In the genomic region with DNA sequence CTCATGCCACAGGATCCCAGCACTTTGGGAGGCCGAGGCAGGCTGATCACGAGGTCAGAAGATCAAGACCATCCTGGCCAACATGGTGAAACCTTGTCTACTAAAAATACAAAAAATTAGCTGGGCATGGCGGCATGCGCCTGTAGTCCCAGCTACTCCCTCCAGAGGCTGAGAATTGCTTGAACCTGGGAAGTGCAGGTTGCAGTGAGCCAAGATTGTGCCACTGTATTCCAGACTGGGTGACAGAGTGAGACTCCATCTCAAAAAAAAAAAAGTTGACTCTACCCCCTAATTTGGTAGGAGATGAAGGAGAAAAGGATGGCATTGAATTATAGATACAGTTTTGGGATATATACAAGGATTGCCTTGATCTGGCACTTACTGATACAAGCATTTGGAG, we compare ENCODE assay signal across 7 cellular contexts. TPM values are rescaled to one million over a fixed set of nuclear protein-coding genes. Genes with fewer than 3 reads are reported as not detected.
DNase-seq lines count a peak whose midpoint lies in the region; ATAC-seq, FAIRE-seq and TF ChIP-seq lines count a peak whose summit lies in the region.
"Not testable (repeated sequence)": the region's sequence is repeated elsewhere in the genome, so short reads cannot be mapped to it uniquely, and the experiment has no call there.

No MANE protein-coding gene starts in this region.

- not testable (repeated sequence) for TF ChIP-seq POLR2A in HCT116 (IDR thresholded peaks at IDR 0.05; ENCODE audit: borderline replicate concordance, extremely low read depth, insufficient read depth, insufficient read length); GM12878 (IDR thresholded peaks at IDR 0.05; ENCODE audit: low read depth, low read length)

- FAIRE-seq in GM12878 (lab: Jason Lieb, UNC), result not testable (repeated sequence)

- H3K4me1 Mint-ChIP-seq in GM23338; central memory CD8-positive, alpha-beta T cell; endodermal cell; memory B cell: not testable (repeated sequence)

- not testable (repeated sequence) for H3K4me2 ChIP-seq in GM23338; HCT116 (ENCODE audit: low read length); GM12878 (ENCODE audit: control insufficient read depth, insufficient read depth)

- not testable (repeated sequence) for H3K27ac Mint-ChIP-seq in GM23338, endodermal cell
- H3K27ac Mint-ChIP-seq in central memory CD8-positive, alpha-beta T cell (ENCODE audit: low read depth), result peak overlapping the region; percentile 44
- peak overlapping the region; percentile 4 for H3K27ac Mint-ChIP-seq in memory B cell

- CTCF ChIA-PET in HCT116 (lab: Charles Lee); GM12878 (lab: Yijun Ruan, JAX): not testable (repeated sequence)

- H3F3A ChIP-seq in GM23338 (replicated peaks; ENCODE audit: low read depth), result not testable (repeated sequence)

- SMC1A ChIA-PET in GM12878 (lab: Charles Lee; ENCODE audit: uncharacterized antibody, unreplicated experiment), result interaction anchor here (0.7 kb wide), 1 partner anchor 215 kb away, joined by 3 read pairs; no protein-coding TSS in a partner anchor

- intact Hi-C loops in HCT116 (cut with micrococcal nuclease), result loop anchor here (10.0 kb wide), 1 partner anchor 206 kb away; no protein-coding TSS in a partner anchor
- intact Hi-C loops in GM12878 (cut with micrococcal nuclease; ENCODE audit: unreplicated experiment), result not testable (repeated sequence)

- H3K36me3 ChIP-seq in GM23338 (ENCODE audit: insufficient read depth), result peaks cover 14% of the 10 kb centered on the region
- H3K36me3 ChIP-seq in HCT116 (ENCODE audit: control insufficient read depth in 1 of 2, insufficient read depth in 2 of 2, low read length in 2 of 2), result peaks cover 9 to 18% of the 10 kb centered on the region in 2 experiments; a peak in 3 of 4 replicates
- not testable (repeated sequence) for H3K36me3 ChIP-seq in GM12878 (ENCODE audit: control insufficient read depth in 2 of 2, insufficient read depth in 2 of 2, low read length in 1 of 2)
- H3K36me3 ChIP-seq in endodermal cell (ENCODE audit: control insufficient read depth, insufficient read depth, low read length), result peaks cover 36% of the 10 kb centered on the region

- peak; percentile 67 for ATAC-seq in GM23338
- ATAC-seq in HCT116, result peak; percentile 60
- 0 out of 3 replicates have a peak, but pooled peaks have one; percentile 14 for ATAC-seq in SK-N-SH treated with all-trans-retinoic acid at 6 μM for 48 hours
- peak; percentile 48 for ATAC-seq in GM12878
- ATAC-seq in central memory CD8-positive, alpha-beta T cell (replicated peaks; ENCODE audit: extremely low read depth, poor library complexity, severe bottlenecking); memory B cell (ENCODE audit: low read depth): not testable (repeated sequence)

- H3K9me2 ChIP-seq in GM23338 (ENCODE audit: insufficient read depth); HCT116 (ENCODE audit: insufficient read depth): not testable (repeated sequence)

- peak; percentile 27 to 28; a peak in 2 of 4 replicates for TF ChIP-seq CTCF in GM23338 (conservative IDR thresholded peaks at IDR 0.05; ENCODE audit: low read depth in 2 of 2)
- 0 out of 6 replicates have a peak, but pooled peaks of 2 of the 3 experiments have one; percentile 11 to 12 for TF ChIP-seq CTCF in HCT116 (IDR thresholded peaks at IDR 0.05 in 2 of 3, conservative IDR thresholded peaks at IDR 0.05 in 1 of 3; ENCODE audit: borderline replicate concordance in 1 of 3, insufficient read depth in 1 of 3, low read depth in 2 of 3, low read length in 2 of 3)
- TF ChIP-seq CTCF in GM12878 (IDR thresholded peaks at IDR 0.05 in 2 of 3, conservative IDR thresholded peaks at IDR 0.05 in 1 of 3; ENCODE audit: control insufficient read depth in 2 of 3, extremely low read depth in 1 of 3, insufficient read depth in 1 of 3, low read depth in 3 of 3, low read length in 3 of 3), result not testable (repeated sequence)
- TF ChIP-seq CTCF in endodermal cell (conservative IDR thresholded peaks at IDR 0.05), result peak; percentile 54

- POLR2A ChIA-PET in HCT116 (lab: Charles Lee); GM12878 (lab: Charles Lee): not testable (repeated sequence)

- not testable (repeated sequence) for H3K4me1 ChIP-seq in GM23338 (ENCODE audit: insufficient read depth); HCT116 (ENCODE audit: control insufficient read depth in 1 of 2, insufficient read depth in 2 of 2, low read length in 2 of 2); GM12878 (ENCODE audit: control insufficient read depth, insufficient read depth, low read length); endodermal cell (ENCODE audit: control insufficient read depth, insufficient read depth, low read length)

- H3K9me3 ChIP-seq in HCT116 (ENCODE audit: control insufficient read depth in 1 of 2, insufficient read depth in 1 of 2, low read depth in 1 of 2, low read length in 2 of 2); GM12878 (replicated peaks; ENCODE audit: control insufficient read depth, insufficient read depth, low read length); endodermal cell (ENCODE audit: control insufficient read depth, low read length): not testable (repeated sequence)

- not testable (repeated sequence) for H3K9me3 Mint-ChIP-seq in GM23338; central memory CD8-positive, alpha-beta T cell; endodermal cell; memory B cell

- H3K27ac ChIP-seq in GM23338 (ENCODE audit: low read depth); HCT116 (ENCODE audit: low read depth, low read length); GM12878 (ENCODE audit: control insufficient read depth, insufficient read depth); endodermal cell (ENCODE audit: low read depth, low read length): not testable (repeated sequence)

- not testable (repeated sequence) for H2AFZ ChIP-seq in GM23338; HCT116 (ENCODE audit: low read depth, low read length, poor library complexity, severe bottlenecking); GM12878 (ENCODE audit: control insufficient read depth, low read depth, low read length)

- H3K27me3 Mint-ChIP-seq in GM23338 (ENCODE audit: insufficient read depth, low read depth, poor library complexity); central memory CD8-positive, alpha-beta T cell; endodermal cell (ENCODE audit: insufficient read depth); memory B cell: not testable (repeated sequence)

- H3K4me3 Mint-ChIP-seq in GM23338; central memory CD8-positive, alpha-beta T cell; endodermal cell; memory B cell: not testable (repeated sequence)

- not testable (repeated sequence) for H3K4me3 ChIP-seq in GM23338; HCT116 (replicated peaks in 1 of 2; ENCODE audit: low read depth in 1 of 2, low read length in 2 of 2); GM12878; endodermal cell (ENCODE audit: low read length)

- not testable (repeated sequence) for H3K27me3 ChIP-seq in GM23338 (ENCODE audit: insufficient read depth); HCT116 (ENCODE audit: insufficient read depth, low read length); GM12878 (replicated peaks in 1 of 2; ENCODE audit: control insufficient read depth in 2 of 2, insufficient read depth in 2 of 2, low read length in 1 of 2); endodermal cell (ENCODE audit: control insufficient read depth, insufficient read depth, low read length, poor library complexity, severe bottlenecking)

- H3K36me3 Mint-ChIP-seq in GM23338 (ENCODE audit: low read depth) (peaks cover 36% of the 10 kb centered on the region; the same call in 2 of the 3 replicates), endodermal cell (ENCODE audit: low read depth) (peaks cover 25% of the 10 kb centered on the region)
- H3K36me3 Mint-ChIP-seq in central memory CD8-positive, alpha-beta T cell (ENCODE audit: insufficient read depth), result peaks cover 26% of the 10 kb centered on the region
- H3K36me3 Mint-ChIP-seq in memory B cell, result not testable (repeated sequence)

- H3K9ac ChIP-seq in HCT116 (ENCODE audit: low read length); GM12878 (ENCODE audit: control insufficient read depth, insufficient read depth, low read length); endodermal cell (ENCODE audit: extremely low read depth, low read length, poor library complexity, severe bottlenecking): not testable (repeated sequence)

- TF ChIP-seq EP300 in GM12878 (IDR thresholded peaks at IDR 0.05; ENCODE audit: borderline replicate concordance in 1 of 2, control insufficient read depth in 1 of 2, low read depth in 2 of 2, low read length in 2 of 2), result not testable (repeated sequence)

- in situ Hi-C loops in GM12878 (cut with MboI), result not testable (repeated sequence)

- not testable (repeated sequence) for H3K79me2 ChIP-seq in GM23338 (replicated peaks; ENCODE audit: insufficient read depth); HCT116 (ENCODE audit: insufficient read depth, low read length); GM12878 (ENCODE audit: control insufficient read depth, insufficient read depth, low read length)

- WGBS in GM12878 (ENCODE audit: insufficient coverage, insufficient replicate concordance, low lambda C conversion rate, missing lambda C conversion rate), result 100% methylated on average over 4 of the region's 4 CpGs
- 89 to 95% methylated on average over 4 of the region's 4 CpGs for WGBS in endodermal cell (ENCODE audit: insufficient coverage in 1 of 2, insufficient read length in 1 of 2), 2 experiments

- TF ChIP-seq RAD21 in HCT116 (IDR thresholded peaks at IDR 0.05; ENCODE audit: low read depth); GM12878 (IDR thresholded peaks at IDR 0.05; ENCODE audit: insufficient read depth, low read depth, low read length): not testable (repeated sequence)

- BruUV-seq in HCT116 (replicated peaks; lab: Mats Ljungman, UMichigan); GM12878 (replicated peaks; lab: Mats Ljungman, UMichigan): not testable (repeated sequence)

- DNase-seq in GM23338 (ENCODE audit: low spot score), result peak; percentile 28
- not testable (repeated sequence) for DNase-seq in HCT116 (ENCODE audit: low read depth, low spot score); GM12878 (ENCODE audit: low read depth, low spot score); central memory CD8-positive, alpha-beta T cell (ENCODE audit: low spot score in 2 of 2); endodermal cell; memory B cell (ENCODE audit: low spot score in 2 of 2)

- not testable (repeated sequence) for H4K20me1 ChIP-seq in GM23338 (replicated peaks; ENCODE audit: insufficient read depth); HCT116 (ENCODE audit: insufficient read depth); GM12878 (ENCODE audit: control insufficient read depth, insufficient read depth)

- RAD21 ChIA-PET in HCT116 (lab: Charles Lee; ENCODE audit: low non-redundant PET in 1 of 2, low total read pairs in 2 of 2, uncharacterized antibody in 2 of 2, unreplicated experiment in 2 of 2); GM12878 (lab: Charles Lee; ENCODE audit: unreplicated experiment): not testable (repeated sequence)

RNA-seq across cellular contexts. Expression of gene ADAM22, which starts 25.2 kb away (rescaled TPM):
- 17.6 and 18.7 TPM in 2 replicates for total RNA-seq in GM23338 (2014; rRNA removed; shearing (Covaris generic))
- 2.7 and 2.8 TPM in 2 replicates for polyA plus RNA-seq in GM23338 (2016; fragmentation: Nextera tagmentation; extraction: Ambion mirVana)
- 10.0 TPM for total RNA-seq in HCT116 (2021; ENCODE audit: unreplicated experiment)
- 2.8 and 4.5 TPM in 2 replicates for polyA plus RNA-seq in HCT116 (2012)
- total RNA-seq in GM12878 (2013; cell fraction: nucleolus; rRNA removed), result 193 and 197 TPM in 2 replicates
- total RNA-seq in GM12878 (2014; rRNA removed), result 10.4 and 14.1 TPM in 2 replicates
- total RNA-seq in GM12878 (2014; rRNA removed; fragmentation: Illumina TruSeq; extraction: Trizol), result 8.7 and 10.0 TPM in 2 replicates
- 13.3 and 14.3 TPM in 2 replicates for total RNA-seq in GM12878 (2021)
- 2.2 TPM for polyA plus RNA-seq in GM12878 (2011; ENCODE audit: low read depth)
- 24.5 and 34.9 TPM in 2 replicates for polyA plus RNA-seq in GM12878 (2011; rRNA removed)
- 9.6 and 11.1 TPM in 2 replicates for polyA plus RNA-seq in GM12878 (2011; cell fraction: cytosol; rRNA removed)
- polyA plus RNA-seq in GM12878 (2011; cell fraction: nucleus; rRNA removed), result 63.7 and 66.1 TPM in 2 replicates
- 3.4 and 4.0 TPM in 2 replicates for polyA plus RNA-seq in GM12878 (2012)
- polyA plus RNA-seq in GM12878 (2014; fragmentation: Illumina TruSeq; extraction: Trizol), result 7.9 and 8.4 TPM in 2 replicates
- polyA plus RNA-seq in GM12878 (2014; fragmentation: Nextera tagmentation; extraction: Ambion mirVana), result 1 to 10 TPM; 1.4 TPM
- polyA plus RNA-seq in GM12878 (2014; rRNA removed), result 5.3 and 7.2 TPM in 2 replicates
- polyA plus RNA-seq in GM12878 (2016; fragmentation: Nextera tagmentation; extraction: Ambion mirVana), result 1 to 10 TPM; 6.0 to 7.1 TPM
- 71.3 and 146 TPM in 2 replicates for polyA minus RNA-seq in GM12878 (2011; rRNA and poly(A)+ RNA removed)
- polyA minus RNA-seq in GM12878 (2011; cell fraction: cytosol; rRNA and poly(A)+ RNA removed), result 10.0 and 13.6 TPM in 2 replicates
- polyA minus RNA-seq in GM12878 (2011; cell fraction: nucleus; rRNA and poly(A)+ RNA removed), result 106 and 145 TPM in 2 replicates
- 10 to 100 TPM; 10.9 to 11.5 TPM for total RNA-seq in endodermal cell
- 6.4 TPM for polyA plus RNA-seq in endodermal cell (2013, experiment 1 of 2)
- 7.0 TPM for polyA plus RNA-seq in endodermal cell (2013, experiment 2 of 2)

RNA-seq across cellular contexts. Expression of gene DBF4, which starts 32.5 kb away (rescaled TPM):
- 62.6 and 67.4 TPM in 2 replicates for total RNA-seq in GM23338 (2014; rRNA removed; shearing (Covaris generic))
- polyA plus RNA-seq in GM23338 (2016; fragmentation: Nextera tagmentation; extraction: Ambion mirVana) (77.2 and 91.5 TPM in 2 replicates), GM12878 (2011; rRNA removed) (29.3 and 38.0 TPM in 2 replicates), GM12878 (2014; fragmentation: Illumina TruSeq; extraction: Trizol) (64.8 and 89.7 TPM in 2 replicates), GM12878 (2014; fragmentation: Nextera tagmentation; extraction: Ambion mirVana) (10 to 100 TPM; 46.1 to 47.0 TPM), GM12878 (2014; rRNA removed) (37.7 and 38.5 TPM in 2 replicates), GM12878 (2016; fragmentation: Nextera tagmentation; extraction: Ambion mirVana) (10 to 100 TPM; 84.0 to 89.8 TPM)
- total RNA-seq in HCT116 (2021; ENCODE audit: unreplicated experiment) (62.2 TPM), GM12878 (2014; rRNA removed) (71.2 and 75.9 TPM in 2 replicates), GM12878 (2014; rRNA removed; fragmentation: Illumina TruSeq; extraction: Trizol) (77.4 and 81.8 TPM in 2 replicates), GM12878 (2021) (56.6 and 60.1 TPM in 2 replicates), endodermal cell (10 to 100 TPM; 46.5 to 63.2 TPM)
- polyA plus RNA-seq in HCT116 (2012), result 11.4 and 17.8 TPM in 2 replicates
- 82.6 and 89.6 TPM in 2 replicates for total RNA-seq in GM12878 (2013; cell fraction: nucleolus; rRNA removed)
- polyA plus RNA-seq in GM12878 (2011; ENCODE audit: low read depth), result 11.0 TPM
- 13.3 and 14.7 TPM in 2 replicates for polyA plus RNA-seq in GM12878 (2011; cell fraction: cytosol; rRNA removed)
- polyA plus RNA-seq in GM12878 (2011; cell fraction: nucleus; rRNA removed), result 19.5 and 22.1 TPM in 2 replicates
- 26.6 and 29.0 TPM in 2 replicates for polyA plus RNA-seq in GM12878 (2012)
- polyA minus RNA-seq in GM12878 (2011; rRNA and poly(A)+ RNA removed), result 9.3 and 10.2 TPM in 2 replicates
- polyA minus RNA-seq in GM12878 (2011; cell fraction: cytosol; rRNA and poly(A)+ RNA removed), result 8.6 and 11.0 TPM in 2 replicates
- 29.7 and 42.2 TPM in 2 replicates for polyA minus RNA-seq in GM12878 (2011; cell fraction: nucleus; rRNA and poly(A)+ RNA removed)
- 72.1 TPM for polyA plus RNA-seq in endodermal cell (2013, experiment 1 of 2)
- 69.9 TPM for polyA plus RNA-seq in endodermal cell (2013, experiment 2 of 2)

RNA-seq across cellular contexts. Expression of gene SLC25A40, which starts 32.7 kb away (rescaled TPM):
- total RNA-seq in GM23338 (2014; rRNA removed; shearing (Covaris generic)), result 15.7 and 30.7 TPM in 2 replicates
- polyA plus RNA-seq in GM23338 (2016; fragmentation: Nextera tagmentation; extraction: Ambion mirVana), result 4.6 and 8.4 TPM in 2 replicates
- total RNA-seq in HCT116 (2021; ENCODE audit: unreplicated experiment), result 32.4 TPM
- 6.2 and 8.3 TPM in 2 replicates for polyA plus RNA-seq in HCT116 (2012)
- 112 and 120 TPM in 2 replicates for total RNA-seq in GM12878 (2013; cell fraction: nucleolus; rRNA removed)
- 21.1 and 21.6 TPM in 2 replicates for total RNA-seq in GM12878 (2014; rRNA removed)
- total RNA-seq in GM12878 (2014; rRNA removed; fragmentation: Illumina TruSeq; extraction: Trizol), result 22.9 and 23.7 TPM in 2 replicates
- 32.3 and 33.0 TPM in 2 replicates for total RNA-seq in GM12878 (2021)
- polyA plus RNA-seq in GM12878 (2011; ENCODE audit: low read depth), result 10.0 TPM
- 60.3 and 110 TPM in 2 replicates for polyA plus RNA-seq in GM12878 (2011; rRNA removed)
- 17.3 and 20.3 TPM in 2 replicates for polyA plus RNA-seq in GM12878 (2011; cell fraction: cytosol; rRNA removed)
- polyA plus RNA-seq in GM12878 (2011; cell fraction: nucleus; rRNA removed), result 49.4 and 62.8 TPM in 2 replicates
- 21.1 and 32.6 TPM in 2 replicates for polyA plus RNA-seq in GM12878 (2012)
- 28.7 and 35.9 TPM in 2 replicates for polyA plus RNA-seq in GM12878 (2014; fragmentation: Illumina TruSeq; extraction: Trizol)
- polyA plus RNA-seq in GM12878 (2014; fragmentation: Nextera tagmentation; extraction: Ambion mirVana), result 10 to 100 TPM; 15.8 to 17.4 TPM
- polyA plus RNA-seq in GM12878 (2014; rRNA removed), result 16.4 and 18.6 TPM in 2 replicates
- 10 to 100 TPM; 21.4 to 24.6 TPM for polyA plus RNA-seq in GM12878 (2016; fragmentation: Nextera tagmentation; extraction: Ambion mirVana)
- polyA minus RNA-seq in GM12878 (2011; rRNA and poly(A)+ RNA removed), result 18.3 and 23.5 TPM in 2 replicates
- 14.7 and 19.0 TPM in 2 replicates for polyA minus RNA-seq in GM12878 (2011; cell fraction: cytosol; rRNA and poly(A)+ RNA removed)
- polyA minus RNA-seq in GM12878 (2011; cell fraction: nucleus; rRNA and poly(A)+ RNA removed), result 33.1 and 43.9 TPM in 2 replicates
- 10 to 100 TPM; 20.9 to 32.6 TPM for total RNA-seq in endodermal cell
- polyA plus RNA-seq in endodermal cell (2013, experiment 1 of 2), result 28.4 TPM
- polyA plus RNA-seq in endodermal cell (2013, experiment 2 of 2), result 26.8 TPM
